In the genomic region with DNA sequence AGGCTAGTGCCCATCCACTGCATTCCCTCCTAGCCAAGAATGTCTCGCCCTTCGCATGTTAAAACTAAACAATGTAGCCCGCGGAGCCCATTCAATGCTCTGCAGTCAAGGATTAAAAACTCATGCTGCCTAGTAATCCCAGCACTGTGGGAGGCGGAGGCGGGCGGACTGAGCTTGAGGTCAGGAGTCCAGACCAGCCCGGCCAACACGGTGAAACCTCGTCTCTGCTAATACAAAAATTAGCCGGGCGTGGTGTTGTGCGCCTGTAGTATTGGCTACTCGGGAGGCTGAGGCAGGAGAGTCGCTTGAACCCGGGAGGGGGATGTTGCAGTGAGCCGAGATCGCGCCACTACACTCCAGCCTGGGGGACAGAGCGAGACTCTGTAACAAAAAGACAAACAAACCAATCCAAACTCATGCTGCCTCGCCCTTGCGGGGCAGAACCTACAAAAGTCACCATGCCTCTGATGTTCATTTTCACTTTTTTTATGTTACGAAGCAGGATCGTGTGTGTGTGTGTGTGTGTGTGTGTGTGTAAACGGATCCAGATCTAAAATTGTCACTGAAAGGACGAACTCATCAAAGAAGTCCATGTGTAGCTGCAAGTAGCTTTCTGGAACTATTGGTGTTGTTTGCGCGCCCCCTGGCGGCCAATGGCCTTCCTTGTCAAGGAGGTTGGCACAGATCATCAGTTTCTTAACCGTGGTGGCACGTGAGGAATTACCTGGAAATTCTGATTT, we compare ENCODE assay signal across 9 cellular contexts. TPM values are rescaled to one million over a fixed set of nuclear protein-coding genes. Genes with fewer than 3 reads are reported as not detected.
DNase-seq lines count a peak whose midpoint lies in the region; ATAC-seq, FAIRE-seq and TF ChIP-seq lines count a peak whose summit lies in the region.
"Had no signal": no experiment of that assay in that cellular context is flagged by ENCODE, and none has a peak within 500 bp of the region (broad histone marks: within the 10 kb centered on the region; RNA-seq: fewer than 3 reads in every experiment).

No MANE protein-coding gene starts in this region.

- TF ChIP-seq CTCF in D721Med (IDR thresholded peaks at IDR 0.05; ENCODE audit: insufficient read depth, missing control alignments), result peak; percentile 94
- TF ChIP-seq CTCF in esophagus muscularis mucosa (IDR thresholded peaks at IDR 0.05), result peak; percentile 84 to 92 (median 88)

- H3K4me1 ChIP-seq in esophagus muscularis mucosa (peaks cover 5 to 11% (median 10%) of the 10 kb centered on the region in 4 donors), mucosa of stomach (ENCODE audit: control insufficient read depth, insufficient read depth, low read length) (no peaks in the 10 kb centered on the region)

- 6% methylated on average over 29 of the region's 31 CpGs for WGBS in esophagus muscularis mucosa

- FAIRE-seq in D721Med (lab: Jason Lieb, UNC), result no peak
- FAIRE-seq: endometrium had no signal

- no peak for TF ChIP-seq EP300 in esophagus muscularis mucosa (IDR thresholded peaks at IDR 0.05)

- H3K4me3 ChIP-seq in esophagus muscularis mucosa (peak overlapping the region; percentile 39 to 57 (median 42)), mucosa of stomach (ENCODE audit: low read length) (no peak overlapping the region)

- H3K27me3 ChIP-seq in esophagus muscularis mucosa (peaks cover 0 to 22% (median 0%) of the 10 kb centered on the region in 4 donors), mucosa of stomach (ENCODE audit: control insufficient read depth, insufficient read depth, low read length) (peaks cover 3% of the 10 kb centered on the region)

- no peak for TF ChIP-seq POLR2A in esophagus muscularis mucosa (IDR thresholded peaks at IDR 0.05; ENCODE audit: low read depth)

- intact Hi-C loops in esophagus muscularis mucosa (cut with DNase I), result loop anchor here (2.0 kb wide), 2 partner anchors 93 to 145 kb away; no protein-coding TSS in a partner anchor

- ATAC-seq in GM21447 (IDR thresholded peaks at IDR 0.05; ENCODE audit: unreplicated experiment), result no peak

- in situ Hi-C loops in KBM-7 (cut with MboI; ENCODE audit: low pct_unique_long_range_greater_than_20kb, low sequenced_read_pairs), result loop anchor here (10.0 to 25.0 kb wide), 3 partner anchors 91 to 313 kb away; no protein-coding TSS in a partner anchor

- H3K9me3 ChIP-seq in esophagus muscularis mucosa (no peaks in the 10 kb centered on the region), mucosa of stomach (ENCODE audit: control insufficient read depth, low read length) (no peaks in the 10 kb centered on the region)

- H3K27ac ChIP-seq in esophagus muscularis mucosa (replicated peaks in 1 of 4), result no peak overlapping the region

- DNase-seq in D721Med (ENCODE audit: insufficient read length, low spot score), result peak; percentile 46
- peak; percentile 93 for DNase-seq in KBM-7
- DNase-seq in OCI-M2 (lab: John Stamatoyannopoulos, UW; ENCODE audit: unreplicated experiment), result peak; percentile 41
- peak; percentile 92 for DNase-seq in activated T-cell treated with anti-CD3 and anti-CD28 coated beads, Interleukin-2, amount 50 U/mL, for 1 hour
- peak; percentile 98 for DNase-seq in esophagus muscularis mucosa (ENCODE audit: extremely low spot score)
- peak; percentile 88 to 94 for DNase-seq in stimulated activated CD8-positive, alpha-beta memory T cell treated with anti-CD3 and anti-CD28 coated beads, Interleukin-4, amount 100 ng/mL, for 1 hour (ENCODE audit: low read depth in 2 of 2, low spot score in 1 of 2)

- peak overlapping the region; percentile 24 for H3K9ac ChIP-seq in mucosa of stomach (ENCODE audit: low read length)

- H3K36me3 ChIP-seq in esophagus muscularis mucosa (no peaks in the 10 kb centered on the region), mucosa of stomach (ENCODE audit: control insufficient read depth, insufficient read depth, low read length) (no peaks in the 10 kb centered on the region)

RNA-seq across cellular contexts. Expression of a gene that starts 54.8 kb away (rescaled TPM):
- 1 to 10 TPM; 3.1 to 5.8 (median 3.9) TPM for total RNA-seq in esophagus muscularis mucosa

RNA-seq across cellular contexts. Expression of a gene that starts 54.9 kb away (rescaled TPM):
- 10 to 100 TPM; 35.3 to 64.1 (median 51.1) TPM for total RNA-seq in esophagus muscularis mucosa

Comparison
In these comparisons a context has a peak if more than half of its experiments do, and no peak if none do; other contexts are left out.
1. DNase-seq: peak in every context shown above with its lines; median percentile 98 in esophagus muscularis mucosa; 93 in KBM-7; 92 in activated T-cell treated with anti-CD3 and anti-CD28 coated beads, Interleukin-2, amount 50 U/mL, for 1 hour; 91 in stimulated activated CD8-positive, alpha-beta memory T cell treated with anti-CD3 and anti-CD28 coated beads, Interleukin-4, amount 100 ng/mL, for 1 hour; 46 in D721Med; 41 in OCI-M2.